Comparison of ENCODE assay signal across 19 cellular contexts in genomic region chr9:130785940-130786500, GRCh38.
"Had no signal": no experiment of that assay in that cellular context is flagged by ENCODE, and none has a peak within 500 bp of the region (broad histone marks: within the 10 kb centered on the region; RNA-seq: fewer than 3 reads in every experiment).

No MANE protein-coding gene starts in this region.

- H3K4me3 ChIP-seq: dorsolateral prefrontal cortex, lung, testis, uterus had no signal

- H3K27ac Mint-ChIP-seq: activated CD8-positive, alpha-beta memory T cell treated with anti-CD3 and anti-CD28 coated beads, Interleukin-2, amount 10 ng/mL, durations not matched to agents 7 days and 5 days; T-helper 17 cell had no signal

- H3K27ac ChIP-seq: dorsolateral prefrontal cortex, foreskin keratinocyte, neutrophil, testis had no signal

- H3K4me3 Mint-ChIP-seq: activated CD8-positive, alpha-beta memory T cell treated with anti-CD3 and anti-CD28 coated beads, Interleukin-2, amount 10 ng/mL, durations not matched to agents 7 days and 5 days; activated T-cell treated with anti-CD3 and anti-CD28 coated beads, Interleukin-2, amount 50 U/mL, for 4 hours; T-helper 17 cell had no signal

- H3K4me1 Mint-ChIP-seq: activated CD8-positive, alpha-beta memory T cell treated with anti-CD3 and anti-CD28 coated beads, Interleukin-2, amount 10 ng/mL, durations not matched to agents 7 days and 5 days had no signal

- H3K27me3 Mint-ChIP-seq: activated CD8-positive, alpha-beta memory T cell treated with anti-CD3 and anti-CD28 coated beads, Interleukin-2, amount 10 ng/mL, durations not matched to agents 7 days and 5 days; naive B cell; T-helper 17 cell had no signal

- H3K36me3 ChIP-seq: neutrophil, uterus had no signal

- H3K27me3 ChIP-seq: dorsolateral prefrontal cortex, foreskin keratinocyte, neutrophil, testis, uterus had no signal

- H3K9me3 ChIP-seq: testis, uterus had no signal

- ATAC-seq: activated CD4-positive, CD25-positive, alpha-beta regulatory T cell treated with anti-CD3 and anti-CD28 coated beads, Interleukin-2, amount 50 U/mL, for 24 hours; activated CD8-positive, alpha-beta memory T cell treated with anti-CD3 and anti-CD28 coated beads, Interleukin-2, amount 10 ng/mL, durations not matched to agents 7 days and 5 days; activated naive CD4-positive, alpha-beta T cell treated with anti-CD3 and anti-CD28 coated beads, Interleukin-2, amount 50 U/mL, for 72 hours; activated T-cell treated with anti-CD3 and anti-CD28 coated beads, Interleukin-2, amount 50 U/mL, for 4 hours; foreskin keratinocyte; sciatic nerve; T-helper 17 cell had no signal

- DNase-seq: activated CD8-positive, alpha-beta memory T cell treated with anti-CD3 and anti-CD28 coated beads, Interleukin-2, amount 10 ng/mL, durations not matched to agents 7 days and 5 days; activated effector memory CD4-positive, alpha-beta T cell treated with anti-CD3 and anti-CD28 coated beads, Interleukin-2, amount 50 U/mL, for 16 hours; activated T-cell treated with anti-CD3 and anti-CD28 coated beads, Interleukin-2, amount 50 U/mL, for 4 hours; amniotic stem cell; dorsolateral prefrontal cortex; foreskin keratinocyte; midbrain; naive B cell; posterior cingulate gyrus; stimulated activated CD4-positive, alpha-beta T cell treated with anti-CD3 and anti-CD28 coated beads, Interleukin-2, amount 100 ng/mL, for 24 hours; stimulated activated naive CD4-positive, alpha-beta T cell treated with Interleukin-2 at 50 U/mL for 16 hours; T-helper 17 cell; testis; uterus had no signal
